In the genomic region with DNA sequence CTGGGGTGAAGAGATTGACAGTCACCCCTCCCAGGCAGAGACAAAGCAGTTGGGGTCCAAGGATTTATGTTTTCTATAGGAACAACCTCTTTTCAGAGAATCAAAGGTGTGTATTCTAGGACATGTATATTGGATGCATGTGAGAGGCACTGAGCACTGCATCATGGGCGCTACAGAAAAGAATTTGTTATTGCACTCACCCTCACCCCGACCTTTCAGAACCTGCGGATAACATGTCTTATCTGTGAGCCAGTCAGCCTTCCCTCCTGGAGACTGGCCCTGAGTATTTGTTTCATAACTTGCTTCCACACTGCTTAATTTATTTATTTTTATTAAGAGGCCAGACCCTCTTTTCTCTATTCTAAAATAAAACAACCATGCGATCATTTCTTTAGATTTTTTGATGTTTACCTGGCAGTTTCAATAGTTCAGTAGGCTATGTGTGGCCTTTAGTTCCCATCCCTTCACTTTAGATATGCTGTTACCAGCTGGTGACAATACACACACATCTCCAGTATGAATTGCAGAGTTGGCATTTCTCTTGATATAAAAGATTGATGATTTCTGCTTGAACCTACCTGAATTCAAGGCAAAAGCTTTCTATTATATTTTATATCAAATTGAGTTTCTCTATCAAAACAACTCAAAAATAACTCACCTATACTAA, we compare ENCODE assay signal across 1 cellular context.
TF ChIP-seq lines count a peak whose summit lies in the region.

No MANE protein-coding gene starts in this region.

TF ChIP-seq in HepG2, 621 proteins besides CTCF, POLR2A, EP300 and RAD21:
- TF ChIP-seq RARA (CRISPR knock-in tag; IDR thresholded peaks at IDR 0.05) (no peak), ZKSCAN1 (IDR thresholded peaks at IDR 0.05; ENCODE audit: low read length) (no peak), RFX1 (IDR thresholded peaks at IDR 0.05) (no peak), MED8 (CRISPR knock-in tag; IDR thresholded peaks at IDR 0.05; ENCODE audit: insufficient replicate concordance) (no peak), MAFK (conservative IDR thresholded peaks at IDR 0.05 in 1 of 2, IDR thresholded peaks at IDR 0.05 in 1 of 2; ENCODE audit: low read length in 2 of 2) (peak in 1 of 2 experiments; percentile 63; a peak in 3 of 4 replicates), ZNF747 (CRISPR knock-in tag; IDR thresholded peaks at IDR 0.05; ENCODE audit: borderline replicate concordance) (no peak), MZF1 (CRISPR knock-in tag; IDR thresholded peaks at IDR 0.05; ENCODE audit: borderline replicate concordance) (no peak), MBNL3 (CRISPR knock-in tag; conservative IDR thresholded peaks at IDR 0.05) (no peak), MAFF (IDR thresholded peaks at IDR 0.05; ENCODE audit: low read depth, low read length) (peak; percentile 29; the same call in 1 of the 2 replicates)
- TF ChIP-seq, protein P1, sequence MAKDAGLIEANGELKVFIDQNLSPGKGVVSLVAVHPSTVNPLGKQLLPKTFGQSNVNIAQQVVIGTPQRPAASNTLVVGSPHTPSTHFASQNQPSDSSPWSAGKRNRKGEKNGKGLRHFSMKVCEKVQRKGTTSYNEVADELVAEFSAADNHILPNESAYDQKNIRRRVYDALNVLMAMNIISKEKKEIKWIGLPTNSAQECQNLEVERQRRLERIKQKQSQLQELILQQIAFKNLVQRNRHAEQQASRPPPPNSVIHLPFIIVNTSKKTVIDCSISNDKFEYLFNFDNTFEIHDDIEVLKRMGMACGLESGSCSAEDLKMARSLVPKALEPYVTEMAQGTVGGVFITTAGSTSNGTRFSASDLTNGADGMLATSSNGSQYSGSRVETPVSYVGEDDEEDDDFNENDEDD (CRISPR knock-in tag; IDR thresholded peaks at IDR 0.05; ENCODE audit: borderline replicate concordance) = no peak
TF ChIP-seq in HepG2: peak in this region for 2.
